Comparison of ENCODE assay signal across 22 cellular contexts in genomic region chr19:10325732-10326131, GRCh38.
"Had no signal": no experiment of that assay in that cellular context is flagged by ENCODE, and none has a peak within 500 bp of the region (broad histone marks: within the 10 kb centered on the region; RNA-seq: fewer than 3 reads in every experiment).

No MANE protein-coding gene starts in this region.

- ATAC-seq: Panc1, PC-3 had no signal

- H3K9ac ChIP-seq: SK-N-SH had no signal

- H3K27me3 ChIP-seq: MG63 had no signal

- H3K9me2 ChIP-seq: SK-N-SH had no signal

- H3K4me2 ChIP-seq: SK-N-SH had no signal

- DNase-seq: IMR-90, Karpas-422, KG1, MG63, NCI-H1092, NCI-H1105 treated with DMSO at 0.1 percent for 48 hours, NCI-H1417 treated with DMSO at 0.1 percent for 48 hours, NCI-H146, NCI-H1694 treated with DMSO at 0.1 percent for 48 hours, NCI-H1930, NCI-H2081, NCI-H2107, NCI-H226, NCI-H446, NCI-H510A, NCI-H524 treated with DMSO at 0.1 percent for 48 hours, NCI-H69, NCI-H774, PC-3, SHP77 had no signal

- H3K9me3 ChIP-seq: MG63, SK-N-SH had no signal

- H3K4me3 ChIP-seq: MG63 had no signal
